In the genomic region with DNA sequence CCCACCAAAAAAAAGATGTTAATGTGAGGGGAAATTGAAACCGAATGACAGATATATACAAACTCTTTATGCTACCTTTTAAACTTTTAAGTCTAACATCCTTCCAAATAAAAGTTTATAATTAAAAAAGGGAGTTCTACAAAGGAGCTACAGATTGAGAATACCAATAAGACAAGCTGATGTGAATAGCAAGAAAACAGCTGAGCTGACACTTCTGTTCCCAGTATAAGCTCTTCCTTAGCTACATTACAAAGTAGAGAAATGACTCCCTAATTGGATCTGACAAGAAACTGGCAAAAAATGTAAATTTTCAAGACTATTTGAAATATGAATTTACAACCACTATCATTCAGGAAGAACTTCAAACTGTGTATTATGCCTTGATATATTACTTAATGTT, we compare ENCODE assay signal across 8 cellular contexts.
"Had no signal": no experiment of that assay in that cellular context is flagged by ENCODE, and none has a peak within 500 bp of the region (broad histone marks: within the 10 kb centered on the region; RNA-seq: fewer than 3 reads in every experiment).

No MANE protein-coding gene starts in this region.

- FAIRE-seq: H1, H54, HTR-8/SVneo, K562 had no signal

- H3K4me3 ChIP-seq: GM23338, K562 had no signal

- H3K4me2 ChIP-seq: GM23338 had no signal

- ATAC-seq: GM23338, K562 had no signal

- H2AFZ ChIP-seq: GM23338 had no signal

- DNase-seq: H9, HCEC 1CT, KG1 had no signal
